Comparison of ENCODE assay signal across 34 cellular contexts in the genomic region with DNA sequence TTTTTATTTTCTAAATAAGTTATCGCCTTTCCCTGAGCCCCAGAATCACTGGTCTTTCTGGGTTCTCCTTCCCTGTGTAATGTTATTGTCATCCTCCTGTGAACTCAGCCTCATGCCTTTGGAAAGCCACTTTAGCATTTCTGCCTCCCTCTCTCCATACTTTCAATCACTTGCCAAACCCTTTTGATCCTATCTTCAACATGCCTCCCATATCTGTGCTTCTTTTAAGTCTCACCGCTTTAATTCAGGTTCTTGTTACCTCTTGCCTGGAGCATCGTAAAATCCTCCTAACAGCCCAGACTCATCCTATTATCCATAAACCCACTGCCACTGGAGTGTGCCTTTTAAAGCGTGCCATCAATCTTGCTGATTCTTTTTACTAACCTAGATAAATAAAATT.
"Had no signal": no experiment of that assay in that cellular context is flagged by ENCODE, and none has a peak within 500 bp of the region (broad histone marks: within the 10 kb centered on the region; RNA-seq: fewer than 3 reads in every experiment).

No MANE protein-coding gene starts in this region.

- H3K36me3 ChIP-seq: adrenal gland, brain microvascular endothelial cell, breast epithelium had no signal

- H3K4me3 Mint-ChIP-seq: activated B cell treated with CpG ODN at 0.5 μM for 24 hours; activated CD4-positive, alpha-beta memory T cell treated with anti-CD3 and anti-CD28 coated beads for 36 hours; activated CD4-positive, alpha-beta T cell treated with anti-CD3 and anti-CD28 coated beads, Interleukin-2, amount 10 ng/mL, durations not matched to agents 24 days and 14 days; activated CD8-positive, alpha-beta T cell treated with anti-CD3 and anti-CD28 coated beads for 36 hours; activated naive CD4-positive, alpha-beta T cell treated with anti-CD3 and anti-CD28 coated beads for 36 hours; activated naive CD8-positive, alpha-beta T cell treated with anti-CD3 and anti-CD28 coated beads for 36 hours; activated T-cell treated with anti-CD3 and anti-CD28 coated beads, Interleukin-2, amount 50 U/mL, for 4 hours; activated T-cell treated with anti-CD3 and anti-CD28 coated beads, Interleukin-2, amount 50 U/mL, for 72 hours; activated T-helper 1 cell treated with anti-CD3 and anti-CD28 coated beads, Interleukin-12 subunit alpha, Interleukin-12 subunit beta, Interleukin-2, Interleukin-4 antibody, amounts not matched to agents 30 ng/mL and 10 ng/mL and 1 ng/mL, durations not matched to agents 14 hours and 24 hours and 36 hours; activated T-helper 17 cell treated with anti-CD3 and anti-CD28 coated beads, Interleukin-2, amount 50 U/mL, for 72 hours; T-helper 1 cell treated with Interleukin-12 subunit alpha and Interleukin-12 subunit beta and Interleukin-4 antibody, amounts not matched to agents 30 μg/mL and 1 μg/mL, for 36 hours; T-helper 2 cell treated with Interferon-gamma antibody and Interleukin-4, amounts not matched to agents 5 μg/mL and 100 μg/mL, for 36 hours had no signal

- ATAC-seq: activated CD8-positive, alpha-beta T cell treated with anti-CD3 and anti-CD28 coated beads for 36 hours; activated naive CD4-positive, alpha-beta T cell treated with anti-CD3 and anti-CD28 coated beads, Interleukin-2, amount 50 U/mL, for 72 hours; activated T-cell treated with anti-CD3 and anti-CD28 coated beads, Interleukin-2, amount 50 U/mL, for 4 hours; activated T-cell treated with anti-CD3 and anti-CD28 coated beads, Interleukin-2, amount 50 U/mL, for 72 hours; activated T-helper 17 cell treated with anti-CD3 and anti-CD28 coated beads, Interleukin-2, amount 50 U/mL, for 72 hours; body of pancreas had no signal

- H3K27ac ChIP-seq: adrenal gland, body of pancreas, brain microvascular endothelial cell, breast epithelium, VCaP had no signal

- H3K9me3 ChIP-seq: adrenal gland, body of pancreas, breast epithelium had no signal

- H3K4me1 ChIP-seq: adrenal gland, body of pancreas, breast epithelium had no signal

- H3K27me3 Mint-ChIP-seq: activated B cell treated with CpG ODN at 0.5 μM for 24 hours; activated CD4-positive, alpha-beta memory T cell treated with anti-CD3 and anti-CD28 coated beads for 36 hours; activated CD4-positive, alpha-beta T cell treated with anti-CD3 and anti-CD28 coated beads, Interleukin-2, amount 10 ng/mL, durations not matched to agents 24 days and 14 days; activated CD8-positive, alpha-beta T cell treated with anti-CD3 and anti-CD28 coated beads for 36 hours; activated naive CD8-positive, alpha-beta T cell treated with anti-CD3 and anti-CD28 coated beads for 36 hours; activated T-helper 17 cell treated with anti-CD3 and anti-CD28 coated beads, Interleukin-2, amount 50 U/mL, for 72 hours had no signal

- H3K9me3 Mint-ChIP-seq: activated B cell treated with CpG ODN at 0.5 μM for 24 hours; activated CD4-positive, alpha-beta memory T cell treated with anti-CD3 and anti-CD28 coated beads for 36 hours; activated CD4-positive, alpha-beta T cell treated with anti-CD3 and anti-CD28 coated beads, Interleukin-2, amount 10 ng/mL, durations not matched to agents 24 days and 14 days; activated naive CD4-positive, alpha-beta T cell treated with anti-CD3 and anti-CD28 coated beads for 36 hours; activated T-helper 1 cell treated with anti-CD3 and anti-CD28 coated beads, Interleukin-12 subunit alpha, Interleukin-12 subunit beta, Interleukin-2, Interleukin-4 antibody, amounts not matched to agents 30 ng/mL and 10 ng/mL and 1 ng/mL, durations not matched to agents 14 hours and 24 hours and 36 hours; T-helper 2 cell treated with Interferon-gamma antibody and Interleukin-4, amounts not matched to agents 5 μg/mL and 100 μg/mL, for 36 hours had no signal

- H3K4me3 ChIP-seq: adrenal gland, body of pancreas, breast epithelium had no signal

- H3K4me1 Mint-ChIP-seq: activated B cell treated with CpG ODN at 0.5 μM for 24 hours; activated CD4-positive, alpha-beta T cell treated with anti-CD3 and anti-CD28 coated beads, Interleukin-2, amount 10 ng/mL, durations not matched to agents 24 days and 14 days; activated naive CD8-positive, alpha-beta T cell treated with anti-CD3 and anti-CD28 coated beads for 36 hours; activated T-helper 17 cell treated with anti-CD3 and anti-CD28 coated beads, Interleukin-2, amount 50 U/mL, for 72 hours had no signal

- H3K36me3 Mint-ChIP-seq: activated CD4-positive, alpha-beta memory T cell treated with anti-CD3 and anti-CD28 coated beads for 36 hours; activated naive CD4-positive, alpha-beta T cell treated with anti-CD3 and anti-CD28 coated beads, Interleukin-2, amount 50 U/mL, for 72 hours; activated naive CD8-positive, alpha-beta T cell treated with anti-CD3 and anti-CD28 coated beads for 36 hours had no signal

- DNase-seq: activated B cell treated with CpG ODN at 0.5 μM for 24 hours; activated CD4-positive, alpha-beta memory T cell treated with anti-CD3 and anti-CD28 coated beads for 36 hours; activated CD4-positive, alpha-beta T cell treated with anti-CD3 and anti-CD28 coated beads for 4 hours; activated CD4-positive, alpha-beta T cell treated with anti-CD3 and anti-CD28 coated beads, Interleukin-2, amount 10 ng/mL, durations not matched to agents 24 days and 14 days; activated CD4-positive, alpha-beta T cell treated with anti-CD3 and anti-CD28 coated beads, Interleukin-2, amount 50 U/mL, for 1 hour; activated CD4-positive, alpha-beta T cell treated with anti-CD3 and anti-CD28 coated beads, Interleukin-2, amount 50 U/mL, for 4 hours; activated CD4-positive, CD25-positive, alpha-beta regulatory T cell treated with anti-CD3 and anti-CD28 coated beads, Interleukin-2, amount 50 U/mL, for 72 hours; activated CD8-positive, alpha-beta memory T cell treated with anti-CD3 and anti-CD28 coated beads, Interleukin-2, amount 50 U/mL, for 4 hours; activated CD8-positive, alpha-beta T cell treated with anti-CD3 and anti-CD28 coated beads for 36 hours; activated effector memory CD4-positive, alpha-beta T cell treated with anti-CD3 and anti-CD28 coated beads, Interleukin-2, amount 50 U/mL, for 16 hours; activated gamma-delta T cell treated with Interleukin-2 at 50 U/mL for 16 hours; activated naive CD4-positive, alpha-beta T cell; activated naive CD4-positive, alpha-beta T cell treated with anti-CD3 and anti-CD28 coated beads for 36 hours; activated naive CD4-positive, alpha-beta T cell treated with anti-CD3 and anti-CD28 coated beads, Interleukin-2, amount 50 U/mL, for 16 hours; activated naive CD8-positive, alpha-beta T cell treated with anti-CD3 and anti-CD28 coated beads for 36 hours; activated T-cell treated with anti-CD3 and anti-CD28 coated beads for 4 hours; activated T-cell treated with anti-CD3 and anti-CD28 coated beads, Interleukin-2, amount 50 U/mL, for 1 hour; activated T-cell treated with anti-CD3 and anti-CD28 coated beads, Interleukin-2, amount 50 U/mL, for 4 hours; activated T-cell treated with anti-CD3 and anti-CD28 coated beads, Interleukin-2, amount 50 U/mL, for 72 hours; adrenal gland; amniotic stem cell; aorta; body of pancreas; brain microvascular endothelial cell; central memory CD4-positive, alpha-beta T cell; T-helper 2 cell; T-helper 9 cell had no signal

- H3K27me3 ChIP-seq: adrenal gland, body of pancreas, brain microvascular endothelial cell, breast epithelium had no signal

- H3K27ac Mint-ChIP-seq: activated B cell treated with CpG ODN at 0.5 μM for 24 hours; activated CD4-positive, alpha-beta memory T cell treated with anti-CD3 and anti-CD28 coated beads for 36 hours; activated CD4-positive, alpha-beta T cell treated with anti-CD3 and anti-CD28 coated beads, Interleukin-2, amount 10 ng/mL, durations not matched to agents 24 days and 14 days; activated CD8-positive, alpha-beta T cell treated with anti-CD3 and anti-CD28 coated beads for 36 hours; activated naive CD4-positive, alpha-beta T cell treated with anti-CD3 and anti-CD28 coated beads for 36 hours; activated naive CD4-positive, alpha-beta T cell treated with anti-CD3 and anti-CD28 coated beads, Interleukin-2, amount 50 U/mL, for 72 hours; activated naive CD8-positive, alpha-beta T cell treated with anti-CD3 and anti-CD28 coated beads for 36 hours; activated T-cell treated with anti-CD3 and anti-CD28 coated beads, Interleukin-2, amount 50 U/mL, for 72 hours; activated T-helper 1 cell treated with anti-CD3 and anti-CD28 coated beads, Interleukin-12 subunit alpha, Interleukin-12 subunit beta, Interleukin-2, Interleukin-4 antibody, amounts not matched to agents 30 ng/mL and 10 ng/mL and 1 ng/mL, durations not matched to agents 14 hours and 24 hours and 36 hours; activated T-helper 17 cell treated with anti-CD3 and anti-CD28 coated beads, Interleukin-2, amount 50 U/mL, for 72 hours; T-helper 1 cell treated with Interleukin-12 subunit alpha and Interleukin-12 subunit beta and Interleukin-4 antibody, amounts not matched to agents 30 μg/mL and 1 μg/mL, for 36 hours; T-helper 2 cell treated with Interferon-gamma antibody and Interleukin-4, amounts not matched to agents 5 μg/mL and 100 μg/mL, for 36 hours had no signal
